11 cellular contexts compared by ENCODE assay signal in genomic region chr3:11844891-11845290, GRCh38. TPM values are rescaled to one million over a fixed set of nuclear protein-coding genes. Genes with fewer than 3 reads are reported as not detected.
A peak's percentile ranks its signal among the peaks of the same experiment; 100 is the strongest.
DNase-seq lines count a peak whose midpoint lies in the region; ATAC-seq and TF ChIP-seq lines count a peak whose summit lies in the region.
"Had no signal": no experiment of that assay in that cellular context is flagged by ENCODE, and none has a peak within 500 bp of the region (broad histone marks: within the 10 kb centered on the region; RNA-seq: fewer than 3 reads in every experiment).

No MANE protein-coding gene starts in this region.

- H3K4me1 ChIP-seq in smooth muscle cell (ENCODE audit: low read depth), result peaks cover 10% of the 10 kb centered on the region

- no peak for ATAC-seq in activated T-cell treated with anti-CD3 and anti-CD28 coated beads, Interleukin-2, amount 50 U/mL, for 72 hours (replicated peaks in 1 of 2)
- ATAC-seq in GM21619 (IDR thresholded peaks at IDR 0.05; ENCODE audit: unreplicated experiment) (no peak), HG03139 (IDR thresholded peaks at IDR 0.05; ENCODE audit: unreplicated experiment) (no peak)

- H3K9me2 ChIP-seq in SU-DHL-6 (replicated peaks; ENCODE audit: insufficient read depth, low read length), result no peaks in the 10 kb centered on the region

- peaks cover 16% of the 10 kb centered on the region for H3K36me3 ChIP-seq in SU-DHL-6 (ENCODE audit: low read length)
- no peaks in the 10 kb centered on the region for H3K36me3 ChIP-seq in smooth muscle cell (ENCODE audit: low read depth)

- H3K9me3 ChIP-seq in SU-DHL-6 (ENCODE audit: insufficient read depth, low read length) (no peaks in the 10 kb centered on the region), smooth muscle cell (replicated peaks; ENCODE audit: low read depth) (no peaks in the 10 kb centered on the region)

- peaks cover 37% of the 10 kb centered on the region for H3K4me1 Mint-ChIP-seq in activated T-cell treated with anti-CD3 and anti-CD28 coated beads, Interleukin-2, amount 50 U/mL, for 72 hours (ENCODE audit: low read depth)

- peak overlapping the region; percentile 87 to 99 for H3K4me3 Mint-ChIP-seq in activated T-cell treated with anti-CD3 and anti-CD28 coated beads, Interleukin-2, amount 50 U/mL, for 72 hours

- H3K27me3 Mint-ChIP-seq in activated T-cell treated with anti-CD3 and anti-CD28 coated beads, Interleukin-2, amount 50 U/mL, for 72 hours (ENCODE audit: low read depth), result no peaks in the 10 kb centered on the region

- peaks cover 14 to 15% of the 10 kb centered on the region in 2 donors for H3K36me3 Mint-ChIP-seq in activated T-cell treated with anti-CD3 and anti-CD28 coated beads, Interleukin-2, amount 50 U/mL, for 72 hours (ENCODE audit: insufficient read depth in 2 of 2)

- no peak for DNase-seq in activated T-cell treated with anti-CD3 and anti-CD28 coated beads, Interleukin-2, amount 50 U/mL, for 72 hours
- DNase-seq in activated T-cell treated with anti-CD3 and anti-CD28 coated beads for 4 hours (no peak), fibroblast of the aortic adventitia (ENCODE audit: low read depth) (no peak), smooth muscle cell (lab: John Stamatoyannopoulos, UW; ENCODE audit: unreplicated experiment) (no peak), cerebellum (ENCODE audit: low spot score) (no peak)
- DNase-seq: KG1, NCI-H345 had no signal

- H3K27me3 ChIP-seq in SU-DHL-6 (ENCODE audit: low read length) (no peaks in the 10 kb centered on the region), smooth muscle cell (ENCODE audit: low read depth) (no peaks in the 10 kb centered on the region)
- H3K27me3 ChIP-seq: SJSA1 had no signal

- no peaks in the 10 kb centered on the region for H3K9me3 Mint-ChIP-seq in activated T-cell treated with anti-CD3 and anti-CD28 coated beads, Interleukin-2, amount 50 U/mL, for 72 hours

- no peaks in the 10 kb centered on the region for H4K20me1 ChIP-seq in SU-DHL-6 (ENCODE audit: low read depth, low read length)
- H4K20me1 ChIP-seq in smooth muscle cell (ENCODE audit: low read depth), result no peaks in the 10 kb centered on the region

- 75% methylated on average over 5 of the region's 5 CpGs for WGBS in smooth muscle cell (ENCODE audit: low lambda C conversion rate)

- H3K9ac ChIP-seq in SU-DHL-6 (ENCODE audit: low read length), result peak overlapping the region; percentile 92
- H3K9ac ChIP-seq in smooth muscle cell (ENCODE audit: low read depth), result no peak overlapping the region

- H3K27ac ChIP-seq in SU-DHL-6 (ENCODE audit: low read depth, low read length), result no peak overlapping the region
- no peak overlapping the region for H3K27ac ChIP-seq in smooth muscle cell (ENCODE audit: low read depth)
- H3K27ac ChIP-seq: SJSA1 had no signal

- peak overlapping the region; percentile 76 for H3K27ac Mint-ChIP-seq in activated T-cell treated with anti-CD3 and anti-CD28 coated beads, Interleukin-2, amount 50 U/mL, for 72 hours

- H3F3A ChIP-seq in SU-DHL-6 (ENCODE audit: insufficient read depth) (no peaks in the 10 kb centered on the region), smooth muscle cell (ENCODE audit: low read depth) (no peaks in the 10 kb centered on the region)

- H3K4me2 ChIP-seq in SU-DHL-6 (ENCODE audit: low read depth, low read length, poor library complexity, severe bottlenecking), result peak overlapping the region; percentile 93
- peak overlapping the region; percentile 92 for H3K4me2 ChIP-seq in smooth muscle cell

- H2AFZ ChIP-seq in SU-DHL-6 (ENCODE audit: low read depth, low read length, severe bottlenecking), result no peak overlapping the region
- no peak overlapping the region for H2AFZ ChIP-seq in smooth muscle cell (ENCODE audit: low read depth)

- H3K4me3 ChIP-seq in SU-DHL-6 (ENCODE audit: insufficient read depth, low read length, poor library complexity, severe bottlenecking) (no peak overlapping the region), fibroblast of the aortic adventitia (ENCODE audit: low read depth, low read length) (peak overlapping the region; percentile 20), smooth muscle cell (no peak overlapping the region)

- no peak for TF ChIP-seq CTCF in SU-DHL-6 (IDR thresholded peaks at IDR 0.05; ENCODE audit: insufficient read depth, low read length, poor library complexity, severe bottlenecking)
- TF ChIP-seq CTCF in fibroblast of the aortic adventitia (IDR thresholded peaks at IDR 0.05; ENCODE audit: insufficient read depth, low read length), result no peak
- no peak for TF ChIP-seq CTCF in smooth muscle cell (IDR thresholded peaks at IDR 0.05; ENCODE audit: borderline replicate concordance, insufficient read depth, poor library complexity, severe bottlenecking)

- H3K79me2 ChIP-seq in SU-DHL-6 (ENCODE audit: insufficient read depth, low read length), result peaks cover 28% of the 10 kb centered on the region
- H3K79me2 ChIP-seq in smooth muscle cell (ENCODE audit: low read depth), result peaks cover 26% of the 10 kb centered on the region

RNA-seq across cellular contexts. Expression of gene TAMM41, which starts 1.8 kb away (rescaled TPM):
- total RNA-seq in activated T-cell treated with anti-CD3 and anti-CD28 coated beads, Interleukin-2, amount 50 U/mL, for 72 hours, result 10 to 100 TPM; 30.2 to 31.2 TPM
- total RNA-seq in fibroblast of the aortic adventitia (ENCODE audit: low replicate concordance) (8.6 and 11.8 TPM in 2 replicates), smooth muscle cell (5.9 and 8.1 TPM in 2 replicates), cerebellum (26.0 TPM)
- polyA plus RNA-seq in smooth muscle cell, result 14.6 and 15.4 TPM in 2 replicates
